8 cellular contexts compared by ENCODE assay signal in the genomic region with DNA sequence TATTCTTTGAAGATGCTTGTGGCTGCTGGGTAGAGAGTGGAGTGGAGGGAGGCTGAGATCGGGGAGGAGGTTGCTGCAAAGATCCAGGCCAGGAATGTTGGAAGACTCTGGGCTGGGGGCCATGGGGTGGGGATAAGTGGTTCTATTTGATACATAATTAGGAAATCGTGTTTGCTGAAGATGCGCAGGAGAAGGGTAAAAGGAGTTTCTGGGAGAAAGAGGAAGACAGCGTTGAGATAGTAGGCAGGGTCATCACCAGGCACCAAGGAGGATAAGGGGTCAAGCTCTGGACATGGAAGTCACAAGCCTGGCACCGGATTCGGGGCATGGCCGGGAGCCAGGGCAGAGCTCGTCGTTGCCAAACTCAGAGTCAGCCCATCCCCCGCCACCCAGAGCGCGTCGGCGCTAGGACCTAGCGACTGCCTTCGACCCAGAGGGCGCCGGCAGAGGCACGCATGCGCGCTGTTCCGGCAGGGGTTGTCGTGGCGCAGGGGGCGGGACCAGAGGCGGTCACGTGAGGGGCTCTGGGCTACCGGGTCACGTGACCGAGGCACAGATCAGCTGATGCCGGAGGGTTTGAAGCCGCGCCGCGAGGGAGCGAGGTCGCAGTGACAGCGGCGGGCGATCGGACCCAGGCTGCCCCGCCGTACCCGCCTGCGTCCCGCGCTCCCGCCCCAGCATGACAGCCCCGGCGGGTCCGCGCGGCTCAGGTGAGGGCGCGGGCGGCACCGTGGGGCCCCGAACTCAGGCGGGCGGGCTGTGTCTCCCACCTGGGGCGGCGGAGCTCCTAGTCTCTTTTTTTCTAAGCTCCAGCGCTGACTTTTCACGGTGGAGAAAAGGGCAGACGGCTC. TPM values are rescaled to one million over a fixed set of nuclear protein-coding genes. Genes with fewer than 3 reads are reported as not detected.
DNase-seq lines count a peak whose midpoint lies in the region; ATAC-seq and TF ChIP-seq lines count a peak whose summit lies in the region.

Gene MCOLN1, plus strand, starts transcription at position 553 of the 851 bp plus-strand sequence. Its CDS starts 127 bp downstream, at position 680.

- CTCF ChIA-PET in activated CD4-positive, alpha-beta memory T cell treated with anti-CD3 and anti-CD28 coated beads, Interleukin-2, amount 10 ng/mL, durations not matched to agents 7 days and 5 days (lab: Charles Lee) = interaction anchor here (0.6 to 4.7 kb wide), 8 partner anchors 13 to 517 kb away, joined by 3 to 26 read pairs (median 6); partner anchors contain the start of genes PNPLA6 and TRAPPC5

- H3K36me3 ChIP-seq in duodenal mucosa (ENCODE audit: control insufficient read depth in 1 of 2, insufficient read depth in 2 of 2, low read length in 2 of 2) = peaks cover 0 to 8% of the 10 kb centered on the region in 2 donors
- peaks cover 33% of the 10 kb centered on the region for H3K36me3 ChIP-seq in lower lobe of right lung

- intact Hi-C loops in CD14-positive monocyte (cut with micrococcal nuclease) (loop anchor here in 1 of 2 donors (1.0 to 2.0 kb wide), 2 partner anchors 12 to 49 kb away; no protein-coding TSS in a partner anchor), lower lobe of right lung (cut with DNase I) (no loop called here)

- H3K27ac Mint-ChIP-seq in CD14-positive monocyte = peak within 1 kb of the TSS; percentile 67 to 92 (median 90)
- peak within 1 kb of the TSS; percentile 33 for H3K27ac Mint-ChIP-seq in activated CD4-positive, alpha-beta memory T cell treated with anti-CD3 and anti-CD28 coated beads, Interleukin-2, amount 10 ng/mL, durations not matched to agents 7 days and 5 days

- no peaks in the 10 kb centered on the region for H3K27me3 ChIP-seq in duodenal mucosa (ENCODE audit: control insufficient read depth in 1 of 2, insufficient read depth in 2 of 2, low read length in 2 of 2)
- no peaks in the 10 kb centered on the region for H3K27me3 ChIP-seq in lower lobe of right lung (ENCODE audit: low read depth)

- H3K27me3 Mint-ChIP-seq in CD14-positive monocyte (ENCODE audit: low read depth in 3 of 3) = peaks cover 6 to 9% (median 7%) of the 10 kb centered on the region in 3 donors
- peaks cover 3% of the 10 kb centered on the region for H3K27me3 Mint-ChIP-seq in activated CD4-positive, alpha-beta memory T cell treated with anti-CD3 and anti-CD28 coated beads, Interleukin-2, amount 10 ng/mL, durations not matched to agents 7 days and 5 days

- no peak for TF ChIP-seq CTCF in CD14-positive monocyte (IDR thresholded peaks at IDR 0.05)
- TF ChIP-seq CTCF in lower lobe of right lung (IDR thresholded peaks at IDR 0.05) = no peak

- POLR2A ChIA-PET in activated CD4-positive, alpha-beta memory T cell treated with anti-CD3 and anti-CD28 coated beads, Interleukin-2, amount 10 ng/mL, durations not matched to agents 7 days and 5 days (lab: Charles Lee) = interaction anchor here (0.6 to 5.7 kb wide), 17 partner anchors 11 to 978 kb away, joined by 3 to 60 read pairs (median 4); partner anchors contain the start of genes ARHGEF18, PET100, PEX11G and PNPLA6

- H3K27ac ChIP-seq in duodenal mucosa (ENCODE audit: low read depth, low read length) (no peak within 1 kb of the TSS), lower lobe of right lung (peak within 1 kb of the TSS; percentile 80)

- H3K4me1 ChIP-seq in duodenal mucosa (ENCODE audit: control insufficient read depth in 1 of 2, insufficient read depth in 2 of 2, low read length in 2 of 2) (peaks cover 17% of the 10 kb centered on the region in 2 donors), lower lobe of right lung (peaks cover 26% of the 10 kb centered on the region)

- DNase-seq in CD14-positive monocyte (ENCODE audit: low spot score) (peak; percentile 99), HK-2 (ENCODE audit: unreplicated experiment) (peak; percentile 98), NCI-H82 treated with DMSO at 0.1 percent for 48 hours (lab: John Stamatoyannopoulos, UW; ENCODE audit: unreplicated experiment) (peak; percentile 80), lower lobe of right lung (peak; percentile 100)
- DNase-seq in activated CD4-positive, alpha-beta memory T cell treated with anti-CD3 and anti-CD28 coated beads, Interleukin-2, amount 10 ng/mL, durations not matched to agents 7 days and 5 days = peak; percentile 100
- DNase-seq in stimulated activated CD4-positive, alpha-beta T cell treated with anti-CD3 and anti-CD28 coated beads, TNF-alpha, amount 100 ng/mL, for 24 hours (ENCODE audit: low read depth in 3 of 3) = peak; percentile 99 to 100 (median 99)

- H3K9me3 ChIP-seq in duodenal mucosa (ENCODE audit: control insufficient read depth in 1 of 2, low read length in 2 of 2) (no peaks in the 10 kb centered on the region), lower lobe of right lung (no peaks in the 10 kb centered on the region)

- H3K9me3 Mint-ChIP-seq in CD14-positive monocyte = peaks cover 0 to 5% (median 3%) of the 10 kb centered on the region in 7 donors
- H3K9me3 Mint-ChIP-seq in activated CD4-positive, alpha-beta memory T cell treated with anti-CD3 and anti-CD28 coated beads, Interleukin-2, amount 10 ng/mL, durations not matched to agents 7 days and 5 days = no peaks in the 10 kb centered on the region

- peak within 1 kb of the TSS; percentile 85 to 89 for H3K4me3 Mint-ChIP-seq in CD14-positive monocyte
- peak within 1 kb of the TSS; percentile 83 for H3K4me3 Mint-ChIP-seq in activated CD4-positive, alpha-beta memory T cell treated with anti-CD3 and anti-CD28 coated beads, Interleukin-2, amount 10 ng/mL, durations not matched to agents 7 days and 5 days

- H3K36me3 Mint-ChIP-seq in CD14-positive monocyte = peaks cover 29 to 38% of the 10 kb centered on the region in 2 donors
- H3K36me3 Mint-ChIP-seq in activated CD4-positive, alpha-beta memory T cell treated with anti-CD3 and anti-CD28 coated beads, Interleukin-2, amount 10 ng/mL, durations not matched to agents 7 days and 5 days (ENCODE audit: low read depth) = peaks cover 4% of the 10 kb centered on the region

- H3K4me3 ChIP-seq in duodenal mucosa (ENCODE audit: low read depth in 1 of 2, low read length in 2 of 2) (peak within 1 kb of the TSS; percentile 78 to 81), lower lobe of right lung (peak within 1 kb of the TSS; percentile 97)

- peak within 1 kb of the TSS; percentile 72 to 78 for H3K9ac ChIP-seq in duodenal mucosa (ENCODE audit: low read depth in 1 of 2, low read length in 2 of 2)

- peaks cover 26% of the 10 kb centered on the region for H3K4me1 Mint-ChIP-seq in CD14-positive monocyte
- peaks cover 15% of the 10 kb centered on the region for H3K4me1 Mint-ChIP-seq in activated CD4-positive, alpha-beta memory T cell treated with anti-CD3 and anti-CD28 coated beads, Interleukin-2, amount 10 ng/mL, durations not matched to agents 7 days and 5 days

- ATAC-seq in GM19438 (IDR thresholded peaks at IDR 0.05; ENCODE audit: low read depth, unreplicated experiment) = peak; percentile 75
- ATAC-seq in lower lobe of right lung = peak; percentile 92 to 97

RNA-seq across cellular contexts. Expression of gene MCOLN1, which starts in this region (rescaled TPM):
- polyA plus RNA-seq in CD14-positive monocyte = 10 to 100 TPM; 32.8 to 34.3 TPM
- 10 to 100 TPM; 15.2 to 15.3 TPM for total RNA-seq in activated CD4-positive, alpha-beta memory T cell treated with anti-CD3 and anti-CD28 coated beads, Interleukin-2, amount 10 ng/mL, durations not matched to agents 7 days and 5 days
- 79.0 TPM for total RNA-seq in lower lobe of right lung
